5 cellular contexts compared by ENCODE assay signal in genomic region chr15:79592126-79592525, GRCh38.
"Had no signal": no experiment of that assay in that cellular context is flagged by ENCODE, and none has a peak within 500 bp of the region (broad histone marks: within the 10 kb centered on the region; RNA-seq: fewer than 3 reads in every experiment).

No MANE protein-coding gene starts in this region.

- DNase-seq: IMR-90 had no signal

- H3K27ac Mint-ChIP-seq: IgD-negative memory B cell had no signal

- ATAC-seq: HepG2, K562 had no signal

- H3K27ac ChIP-seq: HL-60 had no signal

- H3K4me3 Mint-ChIP-seq: IgD-negative memory B cell had no signal

- H3K4me1 Mint-ChIP-seq: IgD-negative memory B cell had no signal

- H3K4me3 ChIP-seq: K562 had no signal
